Comparison of ENCODE assay signal across 24 cellular contexts in the genomic region with DNA sequence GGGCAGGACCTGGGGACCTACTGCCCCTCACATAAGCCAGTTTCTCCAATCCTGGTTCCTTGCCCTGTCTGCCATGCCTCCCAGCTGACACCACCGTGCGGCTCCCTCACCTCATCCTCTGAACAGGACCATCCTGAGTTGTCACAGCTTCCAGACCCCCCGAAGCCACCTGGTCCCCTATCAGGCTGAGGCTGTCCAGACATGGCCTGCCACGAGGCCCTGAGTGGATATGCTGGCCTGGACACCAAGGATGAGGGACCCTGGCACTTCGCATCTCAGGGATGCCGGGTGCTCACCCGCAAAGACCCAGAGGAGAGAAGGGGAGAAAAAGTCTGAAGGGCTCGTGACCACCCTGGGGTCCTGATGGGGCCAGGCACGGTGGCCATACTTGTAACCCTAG. TPM values are rescaled to one million over a fixed set of nuclear protein-coding genes. Genes with fewer than 3 reads are reported as not detected.
"Had no signal": no experiment of that assay in that cellular context is flagged by ENCODE, and none has a peak within 500 bp of the region (broad histone marks: within the 10 kb centered on the region; RNA-seq: fewer than 3 reads in every experiment).

No MANE protein-coding gene starts in this region.

- H3K4me2 ChIP-seq: hepatocyte had no signal

- H3K36me3 Mint-ChIP-seq: mesothelial cell of epicardium, naive B cell had no signal

- H3K27me3 Mint-ChIP-seq: naive B cell had no signal

- H3K27ac Mint-ChIP-seq: mesothelial cell of epicardium, naive B cell had no signal

- H3K4me1 ChIP-seq: esophagus muscularis mucosa, foreskin keratinocyte, gastroesophageal sphincter, heart left ventricle, left lung, lower lobe of right lung had no signal

- H3K27ac ChIP-seq: coronary artery, dorsolateral prefrontal cortex, esophagus muscularis mucosa, foreskin keratinocyte, gastroesophageal sphincter, heart left ventricle, hepatocyte, left lung, lower lobe of right lung had no signal

- H3K36me3 ChIP-seq: esophagus muscularis mucosa, gastroesophageal sphincter, heart left ventricle, left lung, lower lobe of right lung had no signal

- DNase-seq: dermis blood vessel endothelial cell; dorsolateral prefrontal cortex; effector CD4-positive, alpha-beta T cell; effector memory CD4-positive, alpha-beta T cell; foreskin keratinocyte; heart left ventricle; hypothalamus; left cardiac atrium; left lung; left ventricle myocardium superior; lower lobe of right lung; mesenchymal stem cell; mucosa of descending colon; naive B cell had no signal

- H3K9me3 Mint-ChIP-seq: mesothelial cell of epicardium had no signal

- H3K4me3 ChIP-seq: coronary artery, dorsolateral prefrontal cortex, esophagus muscularis mucosa, gastroesophageal sphincter, heart left ventricle, hepatocyte, left lung, lower lobe of right lung, mucosa of descending colon had no signal

- H3K4me3 Mint-ChIP-seq: mesothelial cell of epicardium, naive B cell had no signal

- H2AFZ ChIP-seq: hepatocyte had no signal

- H3K9me3 ChIP-seq: esophagus muscularis mucosa, gastroesophageal sphincter, heart left ventricle, left lung, lower lobe of right lung, mucosa of descending colon had no signal

- H3K4me1 Mint-ChIP-seq: mesothelial cell of epicardium had no signal

- FAIRE-seq: colon, endothelial cell of umbilical vein, frontal cortex, islet of Langerhans, keratinocyte had no signal

- H3K27me3 ChIP-seq: dorsolateral prefrontal cortex, foreskin keratinocyte, heart left ventricle, hepatocyte, left lung had no signal

RNA-seq across cellular contexts. Expression of a gene that starts 15.8 kb away (rescaled TPM):
- polyA plus RNA-seq: foreskin keratinocyte, hepatocyte, keratinocyte had no signal
